In genomic region chr16:85090873-85091521, GRCh38 we compare ENCODE assay signal across 2 cellular contexts.
TF ChIP-seq lines count a peak whose summit lies in the region.

No MANE protein-coding gene starts in this region.

TF ChIP-seq in HepG2, 621 proteins besides CTCF, POLR2A, EP300 and RAD21:
- TF ChIP-seq SALL1 (CRISPR knock-in tag; IDR thresholded peaks at IDR 0.05) (peak; percentile 23; the same call in 1 of the 2 replicates), MXI1 (IDR thresholded peaks at IDR 0.05; ENCODE audit: borderline replicate concordance, low read depth, low read length) (0 out of 3 replicates have a peak, but pooled peaks have one; percentile 14), NFIB (CRISPR knock-in tag; IDR thresholded peaks at IDR 0.05; ENCODE audit: borderline replicate concordance) (0 out of 2 replicates have a peak, but pooled peaks have one; percentile 27), FUBP1 (CRISPR knock-in tag; IDR thresholded peaks at IDR 0.05; ENCODE audit: borderline replicate concordance) (no peak), ZNF280B (CRISPR knock-in tag; IDR thresholded peaks at IDR 0.05; ENCODE audit: borderline replicate concordance) (0 out of 2 replicates have a peak, but pooled peaks have one; percentile 31)
- TF ChIP-seq, protein P1, sequence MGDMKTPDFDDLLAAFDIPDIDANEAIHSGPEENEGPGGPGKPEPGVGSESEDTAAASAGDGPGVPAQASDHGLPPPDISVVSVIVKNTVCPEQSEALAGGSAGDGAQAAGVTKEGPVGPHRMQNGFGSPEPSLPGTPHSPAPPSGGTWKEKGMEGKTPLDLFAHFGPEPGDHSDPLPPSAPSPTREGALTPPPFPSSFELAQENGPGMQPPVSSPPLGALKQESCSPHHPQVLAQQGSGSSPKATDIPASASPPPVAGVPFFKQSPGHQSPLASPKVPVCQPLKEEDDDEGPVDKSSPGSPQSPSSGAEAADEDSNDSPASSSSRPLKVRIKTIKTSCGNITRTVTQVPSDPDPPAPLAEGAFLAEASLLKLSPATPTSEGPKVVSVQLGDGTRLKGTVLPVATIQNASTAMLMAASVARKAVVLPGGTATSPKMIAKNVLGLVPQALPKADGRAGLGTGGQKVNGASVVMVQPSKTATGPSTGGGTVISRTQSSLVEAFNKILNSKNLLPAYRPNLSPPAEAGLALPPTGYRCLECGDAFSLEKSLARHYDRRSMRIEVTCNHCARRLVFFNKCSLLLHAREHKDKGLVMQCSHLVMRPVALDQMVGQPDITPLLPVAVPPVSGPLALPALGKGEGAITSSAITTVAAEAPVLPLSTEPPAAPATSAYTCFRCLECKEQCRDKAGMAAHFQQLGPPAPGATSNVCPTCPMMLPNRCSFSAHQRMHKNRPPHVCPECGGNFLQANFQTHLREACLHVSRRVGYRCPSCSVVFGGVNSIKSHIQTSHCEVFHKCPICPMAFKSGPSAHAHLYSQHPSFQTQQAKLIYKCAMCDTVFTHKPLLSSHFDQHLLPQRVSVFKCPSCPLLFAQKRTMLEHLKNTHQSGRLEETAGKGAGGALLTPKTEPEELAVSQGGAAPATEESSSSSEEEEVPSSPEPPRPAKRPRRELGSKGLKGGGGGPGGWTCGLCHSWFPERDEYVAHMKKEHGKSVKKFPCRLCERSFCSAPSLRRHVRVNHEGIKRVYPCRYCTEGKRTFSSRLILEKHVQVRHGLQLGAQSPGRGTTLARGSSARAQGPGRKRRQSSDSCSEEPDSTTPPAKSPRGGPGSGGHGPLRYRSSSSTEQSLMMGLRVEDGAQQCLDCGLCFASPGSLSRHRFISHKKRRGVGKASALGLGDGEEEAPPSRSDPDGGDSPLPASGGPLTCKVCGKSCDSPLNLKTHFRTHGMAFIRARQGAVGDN (CRISPR knock-in tag; IDR thresholded peaks at IDR 0.05): peak; percentile 26; the same call in 1 of the 2 replicates

TF ChIP-seq in GM12891, 5 proteins besides CTCF, POLR2A, EP300 and RAD21:
- TF ChIP-seq SPI1 (IDR thresholded peaks at IDR 0.05; ENCODE audit: low read depth, low read length): no peak
TF ChIP-seq in GM12891: peak in this region for 0.
